In the genomic region with DNA sequence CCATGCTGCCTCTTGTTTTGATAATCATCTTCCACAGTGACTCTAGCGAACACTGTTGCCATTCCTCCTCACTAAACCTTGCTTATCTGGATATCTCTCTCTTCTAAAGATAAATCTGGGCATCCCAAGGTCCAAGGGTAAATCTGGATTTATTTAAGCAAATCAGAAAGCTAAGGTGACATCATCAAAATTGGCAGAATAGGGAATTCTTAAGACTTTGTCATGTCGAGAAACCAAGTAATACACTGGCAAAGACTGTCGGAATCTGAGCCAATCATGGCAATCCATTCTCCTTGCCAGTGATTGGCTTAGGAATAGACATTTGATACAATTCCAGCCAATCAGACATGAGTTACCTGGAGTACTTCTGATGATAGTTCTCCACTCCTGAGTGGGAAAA, we compare ENCODE assay signal across 32 cellular contexts.
"Had no signal": no experiment of that assay in that cellular context is flagged by ENCODE, and none has a peak within 500 bp of the region (broad histone marks: within the 10 kb centered on the region; RNA-seq: fewer than 3 reads in every experiment).

No MANE protein-coding gene starts in this region.

- H3K27me3 ChIP-seq: brain microvascular endothelial cell, esophagus squamous epithelium, gastrocnemius medialis, heart left ventricle had no signal

- ATAC-seq: activated CD4-positive, CD25-positive, alpha-beta regulatory T cell treated with anti-CD3 and anti-CD28 coated beads, Interleukin-2, amount 50 U/mL, for 24 hours; activated CD8-positive, alpha-beta T cell treated with anti-CD3 and anti-CD28 coated beads for 36 hours; activated T-cell treated with anti-CD3 and anti-CD28 coated beads, Interleukin-2, amount 50 U/mL, for 4 hours; activated T-helper 17 cell treated with anti-CD3 and anti-CD28 coated beads, Interleukin-2, amount 50 U/mL, for 72 hours; gastrocnemius medialis; heart left ventricle; T-helper 17 cell had no signal

- H3K27ac ChIP-seq: brain microvascular endothelial cell, epithelial cell of prostate, esophagus squamous epithelium, gastrocnemius medialis, WERI-Rb-1 had no signal

- H3K4me3 ChIP-seq: esophagus squamous epithelium, gastrocnemius medialis, heart left ventricle had no signal

- H3K4me1 ChIP-seq: esophagus squamous epithelium, gastrocnemius medialis had no signal

- H3K36me3 ChIP-seq: brain microvascular endothelial cell, esophagus squamous epithelium, gastrocnemius medialis, heart left ventricle, WERI-Rb-1 had no signal

- FAIRE-seq: astrocyte, colon, endometrium, endothelial cell of umbilical vein had no signal

- H3K9me3 ChIP-seq: esophagus squamous epithelium, gastrocnemius medialis, heart left ventricle had no signal

- DNase-seq: activated B cell treated with CpG ODN at 0.5 μM for 24 hours; activated CD4-positive, alpha-beta T cell treated with anti-CD3 and anti-CD28 coated beads for 48 hours; activated CD4-positive, alpha-beta T cell treated with anti-CD3 and anti-CD28 coated beads, Interleukin-2, amount 50 U/mL, for 1 hour; activated CD4-positive, alpha-beta T cell treated with anti-CD3 and anti-CD28 coated beads, Interleukin-2, amount 50 U/mL, for 48 hours; activated CD8-positive, alpha-beta memory T cell treated with anti-CD3 and anti-CD28 coated beads for 24 hours; activated CD8-positive, alpha-beta T cell treated with anti-CD3 and anti-CD28 coated beads for 36 hours; activated effector memory CD4-positive, alpha-beta T cell treated with Interleukin-2 at 50 U/mL for 16 hours; activated gamma-delta T cell treated with Interleukin-2 at 50 U/mL for 16 hours; activated naive CD4-positive, alpha-beta T cell treated with anti-CD3 and anti-CD28 coated beads, Interleukin-2, amount 50 U/mL, for 16 hours; activated naive CD4-positive, alpha-beta T cell treated with Interleukin-2 at 50 U/mL for 16 hours; activated T-cell treated with anti-CD3 and anti-CD28 coated beads, Interleukin-2, amount 50 U/mL, for 4 hours; amniotic stem cell; anterior cingulate cortex; brain microvascular endothelial cell; caudate nucleus; cortex of kidney; effector CD8-positive, alpha-beta T cell; esophagus squamous epithelium; gastrocnemius medialis; glutamatergic neuron; heart left ventricle; T-helper 1 cell; T-helper 17 cell; T1000; WERI-Rb-1 had no signal
